Comparison of ENCODE assay signal across 1 cellular context in the genomic region with DNA sequence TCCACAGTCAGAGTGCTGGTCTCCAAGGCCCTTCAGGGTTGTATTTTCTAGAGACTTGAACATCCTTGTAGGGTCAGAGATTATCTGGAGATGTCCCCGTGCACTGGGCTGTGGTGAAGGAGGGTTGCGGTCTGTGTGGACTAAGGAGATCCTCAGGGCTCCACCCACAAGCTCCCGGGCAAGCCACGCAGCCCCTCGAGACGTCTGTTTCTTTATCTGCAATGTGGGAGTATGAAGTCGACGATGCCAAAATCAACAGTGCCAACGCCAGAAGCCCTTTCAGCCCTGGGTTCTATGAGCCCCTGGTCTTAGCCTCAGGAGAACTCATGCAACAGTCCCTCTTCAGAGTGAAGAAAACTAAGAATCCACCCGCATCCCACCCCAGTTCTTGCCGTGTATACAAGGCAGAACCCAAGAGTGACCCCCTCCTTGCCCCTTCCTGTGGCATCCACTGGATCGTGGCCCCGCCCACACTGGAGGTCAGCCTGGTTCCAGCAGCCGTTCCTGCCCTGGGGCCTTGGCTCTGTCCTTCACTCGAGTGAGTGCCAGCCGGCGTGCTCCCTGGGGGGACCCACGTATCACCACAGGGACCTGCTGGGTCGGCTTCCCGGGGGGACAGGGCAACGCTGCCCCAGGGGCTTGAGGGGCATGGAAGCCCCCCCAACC.
TF ChIP-seq lines count a peak whose summit lies in the region.

No MANE protein-coding gene starts in this region.

TF ChIP-seq in IMR-90, 13 proteins besides CTCF, POLR2A, EP300 and RAD21:
- TF ChIP-seq MAFK (IDR thresholded peaks at IDR 0.05; ENCODE audit: low read depth, low read length), result no peak
- TF ChIP-seq BHLHE40 (IDR thresholded peaks at IDR 0.05; ENCODE audit: low read depth, low read length), result no peak
- no peak for TF ChIP-seq SMC3 (IDR thresholded peaks at IDR 0.05; ENCODE audit: low read depth, low read length)
- TF ChIP-seq NFE2L2 (IDR thresholded peaks at IDR 0.05; ENCODE audit: low read depth, low read length), result no peak
- no peak for TF ChIP-seq MAZ (IDR thresholded peaks at IDR 0.05; ENCODE audit: borderline replicate concordance, low read depth, low read length)
- TF ChIP-seq MXI1 (IDR thresholded peaks at IDR 0.05; ENCODE audit: borderline replicate concordance, low read depth, low read length), result no peak
- no peak for TF ChIP-seq FOS (IDR thresholded peaks at IDR 0.05; ENCODE audit: low read depth, low read length)
- TF ChIP-seq CEBPB (IDR thresholded peaks at IDR 0.05; ENCODE audit: low read depth, low read length), result no peak
- no peak for TF ChIP-seq RCOR1 (IDR thresholded peaks at IDR 0.05; ENCODE audit: insufficient replicate concordance, low read length)
- TF ChIP-seq, protein P1, sequence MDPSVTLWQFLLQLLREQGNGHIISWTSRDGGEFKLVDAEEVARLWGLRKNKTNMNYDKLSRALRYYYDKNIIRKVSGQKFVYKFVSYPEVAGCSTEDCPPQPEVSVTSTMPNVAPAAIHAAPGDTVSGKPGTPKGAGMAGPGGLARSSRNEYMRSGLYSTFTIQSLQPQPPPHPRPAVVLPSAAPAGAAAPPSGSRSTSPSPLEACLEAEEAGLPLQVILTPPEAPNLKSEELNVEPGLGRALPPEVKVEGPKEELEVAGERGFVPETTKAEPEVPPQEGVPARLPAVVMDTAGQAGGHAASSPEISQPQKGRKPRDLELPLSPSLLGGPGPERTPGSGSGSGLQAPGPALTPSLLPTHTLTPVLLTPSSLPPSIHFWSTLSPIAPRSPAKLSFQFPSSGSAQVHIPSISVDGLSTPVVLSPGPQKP (IDR thresholded peaks at IDR 0.05; ENCODE audit: borderline replicate concordance, low read depth, low read length), result no peak
- no peak for TF ChIP-seq CHD1 (IDR thresholded peaks at IDR 0.05; ENCODE audit: low read depth, low read length)
- TF ChIP-seq RFX5 (IDR thresholded peaks at IDR 0.05; ENCODE audit: low read depth, low read length), result no peak
- TF ChIP-seq, protein P2, sequence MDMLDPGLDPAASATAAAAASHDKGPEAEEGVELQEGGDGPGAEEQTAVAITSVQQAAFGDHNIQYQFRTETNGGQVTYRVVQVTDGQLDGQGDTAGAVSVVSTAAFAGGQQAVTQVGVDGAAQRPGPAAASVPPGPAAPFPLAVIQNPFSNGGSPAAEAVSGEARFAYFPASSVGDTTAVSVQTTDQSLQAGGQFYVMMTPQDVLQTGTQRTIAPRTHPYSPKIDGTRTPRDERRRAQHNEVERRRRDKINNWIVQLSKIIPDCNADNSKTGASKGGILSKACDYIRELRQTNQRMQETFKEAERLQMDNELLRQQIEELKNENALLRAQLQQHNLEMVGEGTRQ (IDR thresholded peaks at IDR 0.05; ENCODE audit: low read depth, low read length), result no peak
TF ChIP-seq in IMR-90: peak in this region for 0.
